In the genomic region with DNA sequence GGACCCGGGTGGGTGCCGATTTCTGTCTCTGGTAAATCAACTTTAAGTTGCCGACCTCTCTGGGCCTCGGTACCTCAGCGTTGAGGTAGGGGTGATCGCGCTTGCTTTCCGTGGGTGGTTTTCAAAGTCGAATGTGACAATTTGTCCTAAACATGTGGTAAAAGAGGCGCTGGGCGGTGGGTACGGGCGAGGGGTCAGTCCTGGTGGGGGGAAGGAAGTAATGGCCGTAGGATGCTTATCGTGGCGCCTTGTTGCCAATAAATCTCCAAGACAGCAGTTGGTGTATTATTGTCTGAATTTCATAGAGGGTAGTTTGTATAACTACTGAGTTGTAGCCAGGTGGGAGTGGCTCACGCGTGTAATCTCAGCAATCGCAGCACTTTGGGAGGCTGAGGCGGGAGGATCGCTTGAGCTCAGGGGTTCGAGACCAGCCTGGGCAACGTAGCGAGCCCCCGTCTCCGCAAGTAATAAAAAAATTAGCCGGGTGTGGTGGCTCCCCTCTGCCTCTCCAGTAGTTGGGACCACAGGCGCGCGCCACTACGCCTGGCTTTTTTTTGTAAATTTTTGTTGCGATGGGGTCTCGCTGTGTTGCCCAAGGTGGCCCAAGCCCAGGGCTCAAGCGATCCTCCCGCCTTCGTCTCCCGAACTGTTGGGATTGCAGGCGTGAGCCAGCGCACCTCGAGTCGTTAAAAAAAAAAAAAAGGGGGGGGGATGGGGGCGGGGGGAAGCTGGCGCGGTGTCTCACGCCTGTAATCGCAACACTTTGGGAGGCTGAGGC, we compare ENCODE assay signal across 8 cellular contexts. TPM values are rescaled to one million over a fixed set of nuclear protein-coding genes. Genes with fewer than 3 reads are reported as not detected.
DNase-seq lines count a peak whose midpoint lies in the region; ATAC-seq and TF ChIP-seq lines count a peak whose summit lies in the region.

No MANE protein-coding gene starts in this region.

- H3K27me3 ChIP-seq in WERI-Rb-1 (ENCODE audit: insufficient read depth, low read depth, severe bottlenecking) = no peaks in the 10 kb centered on the region
- H3K27me3 ChIP-seq in right cardiac atrium (ENCODE audit: control insufficient read depth, insufficient read depth) = no peaks in the 10 kb centered on the region

- H3K4me1 Mint-ChIP-seq in activated T-cell treated with anti-CD3 and anti-CD28 coated beads, Interleukin-2, amount 50 U/mL, for 72 hours (ENCODE audit: low read depth) = peaks cover 35% of the 10 kb centered on the region

- peak overlapping the region; percentile 98 to 99 for H3K4me3 Mint-ChIP-seq in activated T-cell treated with anti-CD3 and anti-CD28 coated beads, Interleukin-2, amount 50 U/mL, for 72 hours

- intact Hi-C loops in right cardiac atrium (cut with DNase I) = no loop called here

- no peaks in the 10 kb centered on the region for H3K9me3 ChIP-seq in WERI-Rb-1 (ENCODE audit: severe bottlenecking)
- no peaks in the 10 kb centered on the region for H3K9me3 ChIP-seq in right cardiac atrium (ENCODE audit: control insufficient read depth, low read length)

- ATAC-seq in activated T-cell treated with anti-CD3 and anti-CD28 coated beads, Interleukin-2, amount 50 U/mL, for 72 hours (replicated peaks in 1 of 2) = peak in 1 of 2 donors; percentile 2
- ATAC-seq in right cardiac atrium (no peak), HG03095 (IDR thresholded peaks at IDR 0.05; ENCODE audit: unreplicated experiment) (no peak), HG02610 (IDR thresholded peaks at IDR 0.05; ENCODE audit: unreplicated experiment) (no peak)

- H3K4me1 ChIP-seq in right cardiac atrium (ENCODE audit: control insufficient read depth, insufficient read depth, low read length) = peaks cover 1% of the 10 kb centered on the region

- no peak for DNase-seq in activated T-cell treated with anti-CD3 and anti-CD28 coated beads, Interleukin-2, amount 50 U/mL, for 72 hours
- no peak for DNase-seq in activated T-cell treated with anti-CD3 and anti-CD28 coated beads for 4 hours
- no peak for DNase-seq in WERI-Rb-1
- DNase-seq in right cardiac atrium = peak in 1 of 3 donors; percentile 46
- DNase-seq in activated CD4-positive, alpha-beta T cell treated with anti-CD3 and anti-CD28 coated beads for 4 hours = no peak

- H3K27ac ChIP-seq in WERI-Rb-1 (peak overlapping the region; percentile 73), right cardiac atrium (ENCODE audit: low read length) (peak overlapping the region; percentile 30), skin epidermis (peak overlapping the region; percentile 44 to 93 (median 86))

- peak overlapping the region; percentile 98 for H3K27ac Mint-ChIP-seq in activated T-cell treated with anti-CD3 and anti-CD28 coated beads, Interleukin-2, amount 50 U/mL, for 72 hours

- peaks cover 3 to 14% of the 10 kb centered on the region in 2 donors for H3K36me3 Mint-ChIP-seq in activated T-cell treated with anti-CD3 and anti-CD28 coated beads, Interleukin-2, amount 50 U/mL, for 72 hours (ENCODE audit: insufficient read depth in 2 of 2)

- no peaks in the 10 kb centered on the region for H3K27me3 Mint-ChIP-seq in activated T-cell treated with anti-CD3 and anti-CD28 coated beads, Interleukin-2, amount 50 U/mL, for 72 hours (ENCODE audit: low read depth)

- no peaks in the 10 kb centered on the region for H3K9me3 Mint-ChIP-seq in activated T-cell treated with anti-CD3 and anti-CD28 coated beads, Interleukin-2, amount 50 U/mL, for 72 hours

- peak overlapping the region; percentile 81 for H3K4me3 ChIP-seq in WERI-Rb-1 (ENCODE audit: low read depth, low read length)
- H3K4me3 ChIP-seq in right cardiac atrium (ENCODE audit: low read length) = peak overlapping the region; percentile 97
- H3K4me3 ChIP-seq in skin epidermis = peak overlapping the region; percentile 70 to 98 (median 90)

- WGBS in right cardiac atrium = 37% methylated on average over 46 of the region's 46 CpGs

- peaks cover 31% of the 10 kb centered on the region for H3K36me3 ChIP-seq in WERI-Rb-1

- no peak for TF ChIP-seq CTCF in WERI-Rb-1 (IDR thresholded peaks at IDR 0.05; ENCODE audit: low read depth, low read length)

RNA-seq across cellular contexts. Expression of a gene that starts 0.7 kb away (rescaled TPM):
- 10 to 100 TPM; 87.0 to 90.9 TPM for total RNA-seq in activated T-cell treated with anti-CD3 and anti-CD28 coated beads, Interleukin-2, amount 50 U/mL, for 72 hours
- 10 to 100 TPM; 53.0 to 72.0 (median 58.9) TPM for total RNA-seq in right cardiac atrium
- 97.5 TPM for polyA plus RNA-seq in right cardiac atrium

RNA-seq across cellular contexts. Expression of a gene that starts 0.9 kb away (rescaled TPM):
- 1 to 10 TPM; 4.3 to 5.8 TPM for total RNA-seq in activated T-cell treated with anti-CD3 and anti-CD28 coated beads, Interleukin-2, amount 50 U/mL, for 72 hours
- total RNA-seq in right cardiac atrium = 10 to 100 TPM; 14.5 to 21.1 (median 17.6) TPM
- polyA plus RNA-seq in right cardiac atrium = 20.1 TPM

RNA-seq across cellular contexts. Expression of a gene that starts 16.5 kb away (rescaled TPM):
- total RNA-seq in activated T-cell treated with anti-CD3 and anti-CD28 coated beads, Interleukin-2, amount 50 U/mL, for 72 hours = under 1 TPM; 0.70 to 0.95 TPM
- 1 to 10 TPM; 1.6 to 2.5 (median 2.1) TPM for total RNA-seq in right cardiac atrium
- polyA plus RNA-seq in right cardiac atrium = 2.2 TPM

RNA-seq across cellular contexts. Expression of a gene that starts 35.4 kb away (rescaled TPM):
- total RNA-seq in activated T-cell treated with anti-CD3 and anti-CD28 coated beads, Interleukin-2, amount 50 U/mL, for 72 hours = 10 to 100 TPM; 28.6 to 37.5 TPM
- 1 to 10 TPM; 1.7 to 3.1 (median 2.3) TPM for total RNA-seq in right cardiac atrium
- 1.8 TPM for polyA plus RNA-seq in right cardiac atrium

RNA-seq across cellular contexts. Expression of a gene that starts 54.5 kb away (rescaled TPM):
- total RNA-seq in activated T-cell treated with anti-CD3 and anti-CD28 coated beads, Interleukin-2, amount 50 U/mL, for 72 hours = 10 to 100 TPM; 10.2 to 12.2 TPM
- total RNA-seq in right cardiac atrium = 10 to 100 TPM; 21.1 to 28.7 (median 23.9) TPM
- polyA plus RNA-seq in right cardiac atrium = 31.2 TPM

Comparison
In these comparisons a context has a peak if more than half of its experiments do, and no peak if none do; other contexts are left out.
1. H3K27ac ChIP-seq: peak in every context shown above with its lines; median percentile 86 in skin epidermis; 73 in WERI-Rb-1; 30 in right cardiac atrium.